8 cellular contexts compared by ENCODE assay signal in genomic region chr19:39480337-39481228, GRCh38. TPM values are rescaled to one million over a fixed set of nuclear protein-coding genes. Genes with fewer than 3 reads are reported as not detected.
DNase-seq lines count a peak whose midpoint lies in the region; ATAC-seq, FAIRE-seq and TF ChIP-seq lines count a peak whose summit lies in the region.

TIMM50 (plus strand) TSS chr19:39480838; CDS start chr19:39480854, 16 bp downstream.

- TF ChIP-seq CTCF in AG04449 (IDR thresholded peaks at IDR 0.05; ENCODE audit: insufficient read depth, low read length, missing control alignments) (no peak), WI38 (IDR thresholded peaks at IDR 0.05; ENCODE audit: low read depth, low read length) (no peak), mammary epithelial cell (conservative IDR thresholded peaks at IDR 0.05 in 1 of 2, IDR thresholded peaks at IDR 0.05 in 1 of 2; ENCODE audit: extremely low read depth in 1 of 2, insufficient read depth in 1 of 2, low read depth in 1 of 2, low read length in 2 of 2) (no peak)

- no peak for FAIRE-seq in small intestine (lab: Jason Lieb, UNC)

- H3K9ac ChIP-seq in mammary epithelial cell (ENCODE audit: insufficient read depth, low read length) = peak within 1 kb of the TSS; percentile 96

- peak within 1 kb of the TSS; percentile 88 for H3K4me2 ChIP-seq in mammary epithelial cell (ENCODE audit: insufficient read depth, low read depth, low read length)

- POLR2A ChIA-PET in AG04449 (lab: Yijun Ruan, JAX) = interaction anchor here (0.6 to 1.7 kb wide), 9 partner anchors 9 to 77 kb away, joined by 3 to 7 read pairs (median 4); partner anchors contain the start of genes RPS16 and SUPT5H

- H3K27me3 ChIP-seq in mammary epithelial cell (ENCODE audit: insufficient read depth, low read length) (no peaks in the 10 kb centered on the region), small intestine (ENCODE audit: control insufficient read depth in 2 of 2, insufficient read depth in 2 of 2, low read length in 2 of 2) (no peaks in the 10 kb centered on the region)

- H3K4me3 ChIP-seq in AG04449 (ENCODE audit: low read depth, low read length) = peak within 1 kb of the TSS; percentile 99
- peak within 1 kb of the TSS; percentile 100 for H3K4me3 ChIP-seq in WI38 (ENCODE audit: low read depth, low read length)
- H3K4me3 ChIP-seq in mammary epithelial cell (replicated peaks in 1 of 3; ENCODE audit: insufficient read depth in 1 of 3, low read depth in 2 of 3, low read length in 3 of 3) = peak within 1 kb of the TSS; percentile 64 to 89 (median 77)
- peak within 1 kb of the TSS; percentile 96 for H3K4me3 ChIP-seq in small intestine (ENCODE audit: low read depth in 1 of 2, low read length in 2 of 2)

- in situ Hi-C loops in mammary epithelial cell (cut with MboI; ENCODE audit: low sequenced_read_pairs in 2 of 2) = no loop called here

- intact Hi-C loops in mammary epithelial cell (cut with micrococcal nuclease) = loop anchor here (1.0 to 5.0 kb wide), 2 partner anchors 33 to 52 kb away; partner anchors contain the start of genes EID2B and SUPT5H

- DNase-seq in AG04449 (ENCODE audit: low read depth, low spot score) = peak; percentile 34
- peak; percentile 90 for DNase-seq in NCI-H226
- peak; percentile 91 for DNase-seq in mammary epithelial cell
- DNase-seq in iPS-NIHi11 (ENCODE audit: low spot score) = peak; percentile 95
- peak; percentile 95 for DNase-seq in small intestine

- no peaks in the 10 kb centered on the region for H4K20me1 ChIP-seq in mammary epithelial cell (ENCODE audit: insufficient read depth, low read length)

- TSS peak; percentile 20 for BruUV-seq in mammary epithelial cell (replicated peaks; lab: Mats Ljungman, UMichigan)

- CTCF ChIA-PET in AG04449 (lab: Yijun Ruan, JAX) = interaction anchor here (0.8 to 2.7 kb wide), 4 partner anchors 17 to 52 kb away, joined by 3 to 11 read pairs (median 5); partner anchors contain the start of gene EID2B
- CTCF ChIA-PET in mammary epithelial cell (lab: Charles Lee; ENCODE audit: low non-redundant PET) = no interaction called here

- dilution Hi-C loops in mammary epithelial cell (cut with HindIII; ENCODE audit: low sequenced_read_pairs) = no loop called here

- H3K79me2 ChIP-seq in mammary epithelial cell (ENCODE audit: insufficient read depth, low read length) = peaks cover 30% of the 10 kb centered on the region

- H3K27ac ChIP-seq in mammary epithelial cell (ENCODE audit: insufficient read depth, low read depth, low read length) (peak within 1 kb of the TSS; percentile 88), small intestine (ENCODE audit: low read depth in 1 of 2, low read length in 1 of 2) (peak within 1 kb of the TSS; percentile 69 to 86)

- peaks cover under 1% of the 10 kb centered on the region for H3K36me3 ChIP-seq in mammary epithelial cell (ENCODE audit: insufficient read depth, low read length)
- peaks cover 4 to 14% of the 10 kb centered on the region in 2 donors for H3K36me3 ChIP-seq in small intestine (ENCODE audit: control insufficient read depth in 2 of 2, insufficient read depth in 2 of 2, low read length in 2 of 2)

- peak within 1 kb of the TSS; percentile 94 for H2AFZ ChIP-seq in mammary epithelial cell (ENCODE audit: low read depth, low read length)

- peaks cover 13% of the 10 kb centered on the region for H3K4me1 ChIP-seq in mammary epithelial cell (ENCODE audit: insufficient read depth, low read length)
- H3K4me1 ChIP-seq in small intestine (ENCODE audit: control insufficient read depth in 2 of 2, insufficient read depth in 1 of 2, low read depth in 1 of 2, low read length in 1 of 2) = peaks cover 2 to 5% of the 10 kb centered on the region in 2 donors

- ATAC-seq in GM18909 (IDR thresholded peaks at IDR 0.05; ENCODE audit: poor library complexity, unreplicated experiment) (peak; percentile 92), HG03159 (IDR thresholded peaks at IDR 0.05; ENCODE audit: unreplicated experiment) (peak; percentile 85)

- H3K9me3 ChIP-seq in mammary epithelial cell (replicated peaks; ENCODE audit: insufficient read depth, low read length) (no peaks in the 10 kb centered on the region), small intestine (ENCODE audit: control insufficient read depth, low read depth) (no peaks in the 10 kb centered on the region)

- 3% methylated on average over 36 of the region's 62 CpGs for WGBS in mammary epithelial cell (ENCODE audit: low coverage, missing lambda C conversion rate)
- 1% methylated on average over 59 to 62 of the region's 62 CpGs for WGBS in small intestine, 3 donors

RNA-seq across cellular contexts. Expression of gene TIMM50, which starts in this region (rescaled TPM):
- total RNA-seq in mammary epithelial cell = 10 to 100 TPM; 36.0 to 96.0 TPM
- polyA plus RNA-seq in mammary epithelial cell (75.8 TPM), small intestine (10 to 100 TPM; 33.8 to 62.2 (median 40.5) TPM)
- polyA minus RNA-seq in mammary epithelial cell = 138 TPM

Comparison
In these comparisons a context has a peak if more than half of its experiments do, and no peak if none do; other contexts are left out.
1. Peak in every context shown above with its lines: DNase-seq, ATAC-seq, H3K4me3 ChIP-seq and H3K27ac ChIP-seq.
2. DNase-seq: peak in every context shown above with its lines; median percentile 95 in iPS-NIHi11; 95 in small intestine; 91 in mammary epithelial cell; 90 in NCI-H226; 34 in AG04449.